15 cellular contexts compared by ENCODE assay signal in the genomic region with DNA sequence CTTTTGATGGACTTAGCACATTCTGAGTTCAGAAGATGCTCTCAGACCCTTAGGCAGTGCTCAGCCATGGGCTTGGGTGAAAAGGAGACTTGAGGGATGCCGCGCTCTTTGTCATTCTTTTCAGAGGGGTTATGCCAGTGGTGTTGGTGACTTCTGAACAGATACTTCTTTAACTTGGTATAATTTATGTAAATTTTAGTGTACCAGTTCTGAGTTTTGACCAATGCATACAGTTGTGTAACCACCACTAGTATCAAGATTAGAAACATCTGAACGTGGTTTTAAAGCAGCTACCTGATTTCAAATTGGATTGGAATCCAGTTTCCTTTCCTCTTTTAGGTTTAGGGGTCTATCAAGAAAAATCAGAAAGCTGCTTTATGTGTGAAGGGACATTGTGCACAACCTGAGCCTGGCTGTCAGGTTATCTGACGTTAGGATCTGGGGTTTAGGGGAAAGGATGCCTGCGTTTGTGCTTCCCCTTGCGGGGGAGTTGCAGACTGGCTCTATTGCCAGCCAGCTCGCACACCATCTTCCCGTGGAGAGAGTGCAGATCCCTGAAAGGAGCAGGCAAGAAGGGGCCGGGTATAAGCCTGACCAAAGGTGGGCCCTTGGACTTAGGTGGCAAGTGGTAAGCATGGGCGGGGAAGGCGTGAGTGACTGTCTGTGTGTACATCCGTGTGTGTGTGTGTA. TPM values are rescaled to one million over a fixed set of nuclear protein-coding genes. Genes with fewer than 3 reads are reported as not detected.
DNase-seq lines count a peak whose midpoint lies in the region; ATAC-seq and TF ChIP-seq lines count a peak whose summit lies in the region.
"Had no signal": no experiment of that assay in that cellular context is flagged by ENCODE, and none has a peak within 500 bp of the region (broad histone marks: within the 10 kb centered on the region; RNA-seq: fewer than 3 reads in every experiment).

No MANE protein-coding gene starts in this region.

- no peaks in the 10 kb centered on the region for H3K27me3 Mint-ChIP-seq in activated CD4-positive, alpha-beta T cell treated with anti-CD3 and anti-CD28 coated beads for 36 hours
- H3K27me3 Mint-ChIP-seq in activated T-helper 17 cell treated with anti-CD3 and anti-CD28 coated beads, Interleukin-2, amount 50 U/mL, for 72 hours, result no peaks in the 10 kb centered on the region
- no peaks in the 10 kb centered on the region for H3K27me3 Mint-ChIP-seq in progenitor cell of endocrine pancreas
- H3K27me3 Mint-ChIP-seq: naive thymus-derived CD8-positive, alpha-beta T cell had no signal

- H3K9me3 Mint-ChIP-seq in activated CD4-positive, alpha-beta T cell treated with anti-CD3 and anti-CD28 coated beads for 36 hours (ENCODE audit: low read depth), result no peaks in the 10 kb centered on the region
- no peaks in the 10 kb centered on the region for H3K9me3 Mint-ChIP-seq in activated T-helper 17 cell treated with anti-CD3 and anti-CD28 coated beads, Interleukin-2, amount 50 U/mL, for 72 hours
- no peaks in the 10 kb centered on the region for H3K9me3 Mint-ChIP-seq in progenitor cell of endocrine pancreas (ENCODE audit: low read depth)
- H3K9me3 Mint-ChIP-seq: naive thymus-derived CD8-positive, alpha-beta T cell had no signal

- peak; percentile 19 for ATAC-seq in activated CD4-positive, alpha-beta T cell treated with anti-CD3 and anti-CD28 coated beads for 36 hours
- peak; percentile 42 for ATAC-seq in HG02798 (IDR thresholded peaks at IDR 0.05; ENCODE audit: poor library complexity, unreplicated experiment)
- ATAC-seq in activated T-helper 17 cell treated with anti-CD3 and anti-CD28 coated beads, Interleukin-2, amount 50 U/mL, for 72 hours (replicated peaks), result peak; percentile 73
- ATAC-seq: naive thymus-derived CD8-positive, alpha-beta T cell had no signal

- peaks cover 9% of the 10 kb centered on the region for H3K36me3 Mint-ChIP-seq in activated CD4-positive, alpha-beta T cell treated with anti-CD3 and anti-CD28 coated beads for 36 hours (ENCODE audit: low read depth)
- H3K36me3 Mint-ChIP-seq in activated T-helper 17 cell treated with anti-CD3 and anti-CD28 coated beads, Interleukin-2, amount 50 U/mL, for 72 hours (ENCODE audit: low read depth), result peaks cover 18% of the 10 kb centered on the region
- peaks cover 13% of the 10 kb centered on the region for H3K36me3 Mint-ChIP-seq in progenitor cell of endocrine pancreas (ENCODE audit: insufficient read depth)
- H3K36me3 Mint-ChIP-seq: naive thymus-derived CD8-positive, alpha-beta T cell had no signal

- intact Hi-C loops in activated CD4-positive, alpha-beta T cell treated with anti-CD3 and anti-CD28 coated beads for 36 hours (cut with DNase I, micrococcal nuclease), result no loop called here

- no peak overlapping the region for H3K4me3 Mint-ChIP-seq in activated CD4-positive, alpha-beta T cell treated with anti-CD3 and anti-CD28 coated beads for 36 hours
- peak overlapping the region; percentile 27 for H3K4me3 Mint-ChIP-seq in activated T-helper 17 cell treated with anti-CD3 and anti-CD28 coated beads, Interleukin-2, amount 50 U/mL, for 72 hours
- H3K4me3 Mint-ChIP-seq in progenitor cell of endocrine pancreas (ENCODE audit: low read depth), result no peak overlapping the region

- POLR2A ChIA-PET in activated CD4-positive, alpha-beta T cell treated with anti-CD3 and anti-CD28 coated beads for 36 hours (lab: Charles Lee), result interaction anchor here (0.6 kb wide), 1 partner anchor 42 kb away, joined by 3 read pairs; no protein-coding TSS in a partner anchor

- no peak for TF ChIP-seq CTCF in progenitor cell of endocrine pancreas (IDR thresholded peaks at IDR 0.05; ENCODE audit: unreplicated experiment)

- H3K4me1 Mint-ChIP-seq in activated CD4-positive, alpha-beta T cell treated with anti-CD3 and anti-CD28 coated beads for 36 hours, result peaks cover 62% of the 10 kb centered on the region
- H3K4me1 Mint-ChIP-seq in activated T-helper 17 cell treated with anti-CD3 and anti-CD28 coated beads, Interleukin-2, amount 50 U/mL, for 72 hours, result peaks cover 24% of the 10 kb centered on the region
- H3K4me1 Mint-ChIP-seq in progenitor cell of endocrine pancreas (ENCODE audit: low read depth), result peaks cover 46% of the 10 kb centered on the region

- DNase-seq in activated CD4-positive, alpha-beta T cell treated with anti-CD3 and anti-CD28 coated beads for 36 hours, result no peak
- DNase-seq in activated CD4-positive, alpha-beta T cell treated with anti-CD3 and anti-CD28 coated beads for 4 hours, result no peak
- DNase-seq in progenitor cell of endocrine pancreas (ENCODE audit: low spot score, unreplicated experiment), result no peak
- no peak for DNase-seq in activated CD4-positive, CD25-positive, alpha-beta regulatory T cell treated with anti-CD3 and anti-CD28 coated beads, Interleukin-2, amount 50 U/mL, for 72 hours
- no peak for DNase-seq in DMS79 treated with DMSO at 0.1 percent for 48 hours (lab: John Stamatoyannopoulos, UW)
- no peak for DNase-seq in GM03348 (ENCODE audit: low spot score)
- DNase-seq: 8988T; foreskin melanocyte; islet precursor cell; naive thymus-derived CD8-positive, alpha-beta T cell; NCI-H1092; RPMI8226; transverse colon had no signal

- CTCF ChIA-PET in activated CD4-positive, alpha-beta T cell treated with anti-CD3 and anti-CD28 coated beads for 36 hours (lab: Charles Lee), result no interaction called here

- peak overlapping the region; percentile 29 for H3K27ac Mint-ChIP-seq in activated CD4-positive, alpha-beta T cell treated with anti-CD3 and anti-CD28 coated beads for 36 hours
- peak overlapping the region; percentile 69 for H3K27ac Mint-ChIP-seq in activated T-helper 17 cell treated with anti-CD3 and anti-CD28 coated beads, Interleukin-2, amount 50 U/mL, for 72 hours
- H3K27ac Mint-ChIP-seq in progenitor cell of endocrine pancreas, result peak overlapping the region; percentile 78

RNA-seq across cellular contexts. Expression of gene SMS, which starts 19.0 kb away (rescaled TPM):
- 100 to 1,000 TPM; 100 to 124 TPM for total RNA-seq in activated CD4-positive, alpha-beta T cell treated with anti-CD3 and anti-CD28 coated beads for 36 hours
- total RNA-seq in activated T-helper 17 cell treated with anti-CD3 and anti-CD28 coated beads, Interleukin-2, amount 50 U/mL, for 72 hours, result 100 to 1,000 TPM; 102 to 109 TPM
- total RNA-seq in progenitor cell of endocrine pancreas, result 280 and 288 TPM in 2 replicates

Comparison
In these comparisons a context has a peak if more than half of its experiments do, and no peak if none do; other contexts are left out.
1. ATAC-seq: peak in every context shown above with its lines; median percentile 73 in activated T-helper 17 cell treated with anti-CD3 and anti-CD28 coated beads, Interleukin-2, amount 50 U/mL, for 72 hours; 42 in HG02798; 19 in activated CD4-positive, alpha-beta T cell treated with anti-CD3 and anti-CD28 coated beads for 36 hours.